ENCODE assay signal across 11 cellular contexts in genomic region chr14:65320661-65321308, GRCh38.
A peak's percentile ranks its signal among the peaks of the same experiment; 100 is the strongest.
DNase-seq lines count a peak whose midpoint lies in the region; ATAC-seq and TF ChIP-seq lines count a peak whose summit lies in the region.
"Had no signal": no experiment of that assay in that cellular context is flagged by ENCODE, and none has a peak within 500 bp of the region (broad histone marks: within the 10 kb centered on the region; RNA-seq: fewer than 3 reads in every experiment).

No MANE protein-coding gene starts in this region.

- CTCF ChIA-PET in activated CD4-positive, alpha-beta memory T cell treated with anti-CD3 and anti-CD28 coated beads, Interleukin-2, amount 10 ng/mL, durations not matched to agents 7 days and 5 days (lab: Charles Lee), result interaction anchor here (1.1 to 1.7 kb wide), 6 partner anchors 8 to 92 kb away, joined by 3 to 5 read pairs (median 4); partner anchors contain the start of gene FUT8
- CTCF ChIA-PET in activated CD4-positive, alpha-beta memory T cell treated with anti-CD3 and anti-CD28 coated beads for 36 hours (lab: Charles Lee), result interaction anchor here (1.1 to 1.5 kb wide), 2 partner anchors 18 to 65 kb away, joined by 3 to 4 read pairs; no protein-coding TSS in a partner anchor
- CTCF ChIA-PET in PC-9 (lab: Charles Lee), result interaction anchor here (0.5 to 0.7 kb wide), 3 partner anchors 25 to 504 kb away, joined by 3 to 11 read pairs (median 4); partner anchors contain the start of gene FUT8

- ATAC-seq in HG02610 (IDR thresholded peaks at IDR 0.05; ENCODE audit: unreplicated experiment) (peak; percentile 32), GM18517 (IDR thresholded peaks at IDR 0.05; ENCODE audit: unreplicated experiment) (no peak)
- peak; percentile 40 for ATAC-seq in stimulated activated effector memory CD8-positive, alpha-beta T cell treated with anti-CD3 and anti-CD28 coated beads, Interleukin-12 subunit alpha, Interleukin-12 subunit beta, amount 100 ng/mL, for 72 hours

- peak overlapping the region; percentile 50 for H3K27ac Mint-ChIP-seq in activated CD4-positive, alpha-beta memory T cell treated with anti-CD3 and anti-CD28 coated beads, Interleukin-2, amount 10 ng/mL, durations not matched to agents 7 days and 5 days
- H3K27ac Mint-ChIP-seq in activated CD4-positive, alpha-beta memory T cell treated with anti-CD3 and anti-CD28 coated beads for 36 hours, result no peak overlapping the region
- peak overlapping the region; percentile 54 for H3K27ac Mint-ChIP-seq in stimulated activated effector memory CD8-positive, alpha-beta T cell treated with anti-CD3 and anti-CD28 coated beads, Interleukin-12 subunit alpha, Interleukin-12 subunit beta, amount 100 ng/mL, for 72 hours

- TSS peak; percentile 30 for BruUV-seq in PC-9 (replicated peaks; lab: Mats Ljungman, UMichigan)

- peak overlapping the region; percentile 14; the same call in 1 of the 2 replicates for H3K4me3 ChIP-seq in PC-9
- H3K4me3 ChIP-seq: prostate gland had no signal

- H3K27me3 ChIP-seq in PC-9 (ENCODE audit: insufficient read depth, low read depth), result no peaks in the 10 kb centered on the region

- H3K79me2 ChIP-seq in PC-9 (ENCODE audit: low read depth), result peaks cover 5% of the 10 kb centered on the region; the same call in 1 of the 2 replicates

- TF ChIP-seq CTCF in PC-9 (conservative IDR thresholded peaks at IDR 0.05), result peak; percentile 9; the same call in 1 of the 2 replicates

- H4K20me1 ChIP-seq in PC-9 (ENCODE audit: insufficient read depth), result no peaks in the 10 kb centered on the region

- H3K36me3 ChIP-seq in PC-9 (ENCODE audit: low read depth), result no peaks in the 10 kb centered on the region
- H3K36me3 ChIP-seq: prostate gland had no signal

- intact Hi-C loops in activated CD4-positive, alpha-beta memory T cell treated with anti-CD3 and anti-CD28 coated beads for 36 hours (cut with micrococcal nuclease), result no loop called here
- intact Hi-C loops in PC-9 (cut with micrococcal nuclease; ENCODE audit: unreplicated experiment), result loop anchor here (1.0 kb wide), 1 partner anchor 36 kb away; no protein-coding TSS in a partner anchor

- H3K9me2 ChIP-seq in PC-9 (ENCODE audit: insufficient read depth), result no peaks in the 10 kb centered on the region

- peak overlapping the region; percentile 99 for H3K27ac ChIP-seq in PC-9
- H3K27ac ChIP-seq: prostate gland had no signal

- peaks cover 6% of the 10 kb centered on the region for H3K9me3 Mint-ChIP-seq in activated CD4-positive, alpha-beta memory T cell treated with anti-CD3 and anti-CD28 coated beads, Interleukin-2, amount 10 ng/mL, durations not matched to agents 7 days and 5 days
- peaks cover 3% of the 10 kb centered on the region for H3K9me3 Mint-ChIP-seq in activated CD4-positive, alpha-beta memory T cell treated with anti-CD3 and anti-CD28 coated beads for 36 hours
- no peaks in the 10 kb centered on the region for H3K9me3 Mint-ChIP-seq in stimulated activated effector memory CD8-positive, alpha-beta T cell treated with anti-CD3 and anti-CD28 coated beads, Interleukin-12 subunit alpha, Interleukin-12 subunit beta, amount 100 ng/mL, for 72 hours

- peak overlapping the region; percentile 64 for H3K4me2 ChIP-seq in PC-9

- no peak overlapping the region for H3K4me3 Mint-ChIP-seq in activated CD4-positive, alpha-beta memory T cell treated with anti-CD3 and anti-CD28 coated beads, Interleukin-2, amount 10 ng/mL, durations not matched to agents 7 days and 5 days
- H3K4me3 Mint-ChIP-seq in activated CD4-positive, alpha-beta memory T cell treated with anti-CD3 and anti-CD28 coated beads for 36 hours, result no peak overlapping the region
- peak overlapping the region; percentile 14 for H3K4me3 Mint-ChIP-seq in stimulated activated effector memory CD8-positive, alpha-beta T cell treated with anti-CD3 and anti-CD28 coated beads, Interleukin-12 subunit alpha, Interleukin-12 subunit beta, amount 100 ng/mL, for 72 hours

- H2AFZ ChIP-seq in PC-9, result no peak overlapping the region

- peaks cover 63% of the 10 kb centered on the region for H3F3A ChIP-seq in PC-9 (ENCODE audit: insufficient read depth, low read depth)

- H3K4me1 Mint-ChIP-seq in activated CD4-positive, alpha-beta memory T cell treated with anti-CD3 and anti-CD28 coated beads, Interleukin-2, amount 10 ng/mL, durations not matched to agents 7 days and 5 days, result peaks cover 47% of the 10 kb centered on the region
- peaks cover 27% of the 10 kb centered on the region for H3K4me1 Mint-ChIP-seq in activated CD4-positive, alpha-beta memory T cell treated with anti-CD3 and anti-CD28 coated beads for 36 hours (ENCODE audit: low read depth)
- peaks cover 7% of the 10 kb centered on the region for H3K4me1 Mint-ChIP-seq in stimulated activated effector memory CD8-positive, alpha-beta T cell treated with anti-CD3 and anti-CD28 coated beads, Interleukin-12 subunit alpha, Interleukin-12 subunit beta, amount 100 ng/mL, for 72 hours

- POLR2A ChIA-PET in activated CD4-positive, alpha-beta memory T cell treated with anti-CD3 and anti-CD28 coated beads, Interleukin-2, amount 10 ng/mL, durations not matched to agents 7 days and 5 days (lab: Charles Lee), result interaction anchor here (1.3 to 3.8 kb wide), 7 partner anchors 16 to 91 kb away, joined by 3 to 25 read pairs (median 6); no protein-coding TSS in a partner anchor
- POLR2A ChIA-PET in activated CD4-positive, alpha-beta memory T cell treated with anti-CD3 and anti-CD28 coated beads for 36 hours (lab: Charles Lee), result interaction anchor here (0.8 to 1.0 kb wide), 2 partner anchors 16 to 18 kb away, joined by 3 to 4 read pairs; no protein-coding TSS in a partner anchor
- POLR2A ChIA-PET in PC-9 (lab: Charles Lee; ENCODE audit: unreplicated experiment), result interaction anchor here (0.5 to 1.2 kb wide), 5 partner anchors 8 to 92 kb away, joined by 4 to 7 read pairs (median 5); partner anchors contain the start of gene FUT8

- peaks cover 4% of the 10 kb centered on the region for H3K9me3 ChIP-seq in PC-9 (ENCODE audit: insufficient read depth, low read depth)
- H3K9me3 ChIP-seq: prostate gland had no signal

- H3K36me3 Mint-ChIP-seq in activated CD4-positive, alpha-beta memory T cell treated with anti-CD3 and anti-CD28 coated beads, Interleukin-2, amount 10 ng/mL, durations not matched to agents 7 days and 5 days (ENCODE audit: low read depth), result peaks cover 9% of the 10 kb centered on the region
- H3K36me3 Mint-ChIP-seq in activated CD4-positive, alpha-beta memory T cell treated with anti-CD3 and anti-CD28 coated beads for 36 hours, result no peaks in the 10 kb centered on the region
- H3K36me3 Mint-ChIP-seq in stimulated activated effector memory CD8-positive, alpha-beta T cell treated with anti-CD3 and anti-CD28 coated beads, Interleukin-12 subunit alpha, Interleukin-12 subunit beta, amount 100 ng/mL, for 72 hours, result no peaks in the 10 kb centered on the region

- H3K27me3 Mint-ChIP-seq in activated CD4-positive, alpha-beta memory T cell treated with anti-CD3 and anti-CD28 coated beads, Interleukin-2, amount 10 ng/mL, durations not matched to agents 7 days and 5 days, result no peaks in the 10 kb centered on the region
- no peaks in the 10 kb centered on the region for H3K27me3 Mint-ChIP-seq in activated CD4-positive, alpha-beta memory T cell treated with anti-CD3 and anti-CD28 coated beads for 36 hours

- no peak for DNase-seq in activated CD4-positive, alpha-beta memory T cell treated with anti-CD3 and anti-CD28 coated beads, Interleukin-2, amount 10 ng/mL, durations not matched to agents 7 days and 5 days
- no peak for DNase-seq in activated CD4-positive, alpha-beta memory T cell treated with anti-CD3 and anti-CD28 coated beads for 36 hours
- DNase-seq in PC-9 (peak; percentile 31 to 64), dedifferentiated amniotic fluid mesenchymal stem cell (ENCODE audit: extremely low spot score) (no peak), CD1c-positive myeloid dendritic cell (ENCODE audit: extremely low spot score) (no peak)
- DNase-seq in stimulated activated effector memory CD8-positive, alpha-beta T cell treated with anti-CD3 and anti-CD28 coated beads, Interleukin-12 subunit alpha, Interleukin-12 subunit beta, amount 100 ng/mL, for 72 hours (ENCODE audit: low spot score in 2 of 2), result no peak
- DNase-seq: mesenchymal stem cell, NCI-H187 treated with DMSO at 0.1 percent for 48 hours had no signal

- peaks cover 66% of the 10 kb centered on the region for H3K4me1 ChIP-seq in PC-9 (replicated peaks; ENCODE audit: insufficient read depth)
- H3K4me1 ChIP-seq: prostate gland had no signal

Comparison
In these comparisons a context has a peak if more than half of its experiments do, and no peak if none do; other contexts are left out.
1. DNase-seq: peak in PC-9 (2 of 2); none in activated CD4-positive, alpha-beta memory T cell treated with anti-CD3 and anti-CD28 coated beads, Interleukin-2, amount 10 ng/mL, durations not matched to agents 7 days and 5 days (single experiment), activated CD4-positive, alpha-beta memory T cell treated with anti-CD3 and anti-CD28 coated beads for 36 hours (single experiment), stimulated activated effector memory CD8-positive, alpha-beta T cell treated with anti-CD3 and anti-CD28 coated beads, Interleukin-12 subunit alpha, Interleukin-12 subunit beta, amount 100 ng/mL, for 72 hours (0 of 2), dedifferentiated amniotic fluid mesenchymal stem cell (single experiment) and CD1c-positive myeloid dendritic cell (single experiment).